Comparison of ENCODE assay signal across 8 cellular contexts in the genomic region with DNA sequence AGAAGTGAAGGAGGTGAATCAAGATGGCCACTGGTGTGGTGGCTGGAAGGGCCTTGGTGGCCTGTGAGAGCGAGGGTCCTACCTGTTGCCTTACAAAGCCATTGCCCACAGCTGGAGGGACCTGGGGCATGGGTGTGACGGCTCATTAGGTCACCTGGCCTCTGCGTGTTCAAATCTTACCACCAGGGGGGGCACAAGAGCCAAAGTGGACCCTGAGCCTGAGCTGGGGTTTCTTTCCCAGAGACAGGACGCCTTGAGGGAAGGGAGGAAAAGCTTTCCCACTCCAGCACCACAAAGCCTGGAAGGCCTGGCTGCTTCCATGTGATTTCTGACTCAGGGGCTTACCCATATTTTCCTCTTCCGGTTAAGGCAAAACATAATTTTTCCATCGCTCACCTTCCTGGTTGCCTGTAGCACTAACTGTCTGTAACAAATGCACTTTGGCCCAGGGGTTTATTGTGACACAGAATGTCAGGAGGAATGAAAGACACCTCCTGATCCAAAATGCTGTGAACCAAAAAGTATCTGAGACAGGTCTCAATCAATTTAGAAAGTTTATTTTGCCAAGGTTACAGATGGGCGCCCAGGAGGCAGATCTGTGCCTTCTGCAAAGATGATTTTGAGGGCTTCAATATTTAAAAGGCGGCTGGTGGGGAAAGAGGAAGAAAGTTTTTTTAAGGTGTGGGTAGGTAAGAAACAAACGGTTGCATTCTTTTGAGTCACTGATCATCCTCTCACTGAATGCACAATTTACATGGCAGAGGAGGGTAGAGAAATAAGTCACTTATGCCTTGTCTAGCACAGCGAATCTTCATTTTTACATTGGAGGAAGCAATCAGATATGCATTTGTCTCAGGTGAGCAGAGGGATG. TPM values are rescaled to one million over a fixed set of nuclear protein-coding genes. Genes with fewer than 3 reads are reported as not detected.
DNase-seq lines count a peak whose midpoint lies in the region; ATAC-seq and TF ChIP-seq lines count a peak whose summit lies in the region.

No MANE protein-coding gene starts in this region.

- no peak for ATAC-seq in GM21825 (IDR thresholded peaks at IDR 0.05; ENCODE audit: unreplicated experiment)

- peaks cover 33 to 51% (median 47%) of the 10 kb centered on the region in 3 donors for H3K27me3 Mint-ChIP-seq in CD14-positive monocyte (ENCODE audit: low read depth in 3 of 3)

- no peaks in the 10 kb centered on the region for H3K9me3 ChIP-seq in duodenal mucosa (ENCODE audit: control insufficient read depth in 1 of 2, low read length in 2 of 2)

- peaks cover 53% of the 10 kb centered on the region for H3K4me1 Mint-ChIP-seq in CD14-positive monocyte

- no peak overlapping the region for H3K4me3 Mint-ChIP-seq in CD14-positive monocyte

- peaks cover 0 to 20% of the 10 kb centered on the region in 2 donors for H3K36me3 Mint-ChIP-seq in CD14-positive monocyte

- DNase-seq in CD14-positive monocyte (ENCODE audit: low spot score) = peak; percentile 53
- DNase-seq in H4 (ENCODE audit: low spot score) = peak; percentile 89
- peak; percentile 75 for DNase-seq in NCI-H345 treated with DMSO at 0.1 percent for 48 hours (lab: John Stamatoyannopoulos, UW; ENCODE audit: unreplicated experiment)
- DNase-seq in activated CD4-positive, alpha-beta T cell treated with anti-CD3 and anti-CD28 coated beads, Interleukin-2, amount 50 U/mL, for 4 hours = peak; percentile 69 to 76
- peak; percentile 94 for DNase-seq in medulla oblongata (ENCODE audit: extremely low spot score)
- DNase-seq in stimulated activated CD4-positive, alpha-beta T cell treated with anti-CD3 and anti-CD28 coated beads, TNF-alpha, amount 100 ng/mL, for 48 hours (ENCODE audit: low read depth in 3 of 3) = peak; percentile 51 to 71 (median 65)

- H3K9me3 Mint-ChIP-seq in CD14-positive monocyte = peaks cover 0 to 5% (median 0%) of the 10 kb centered on the region in 7 donors

- intact Hi-C loops in CD14-positive monocyte (cut with micrococcal nuclease) = loop anchor here in 1 of 2 donors (2.0 to 10.0 kb wide), 3 partner anchors 27 to 121 kb away; no protein-coding TSS in a partner anchor

- peak overlapping the region; percentile 29 to 43 for H3K9ac ChIP-seq in duodenal mucosa (ENCODE audit: low read depth in 1 of 2, low read length in 2 of 2)

- peak; percentile 95 for TF ChIP-seq CTCF in CD14-positive monocyte (IDR thresholded peaks at IDR 0.05)

- H3K27ac Mint-ChIP-seq in CD14-positive monocyte = peak overlapping the region in 5 of 7 donors; percentile 41 to 79 (median 52)

- peak overlapping the region; percentile 6 for H3K27ac ChIP-seq in duodenal mucosa (ENCODE audit: low read depth, low read length)

- H3K36me3 ChIP-seq in duodenal mucosa (ENCODE audit: control insufficient read depth in 1 of 2, insufficient read depth in 2 of 2, low read length in 2 of 2) = no peaks in the 10 kb centered on the region

- no peak overlapping the region for H3K4me3 ChIP-seq in duodenal mucosa (ENCODE audit: low read depth in 1 of 2, low read length in 2 of 2)

- H3K27me3 ChIP-seq in duodenal mucosa (ENCODE audit: control insufficient read depth in 1 of 2, insufficient read depth in 2 of 2, low read length in 2 of 2) = no peaks in the 10 kb centered on the region

- peaks cover 39 to 41% of the 10 kb centered on the region in 2 donors for H3K4me1 ChIP-seq in duodenal mucosa (ENCODE audit: control insufficient read depth in 1 of 2, insufficient read depth in 2 of 2, low read length in 2 of 2)

RNA-seq across cellular contexts. Expression of a gene that starts 4.3 kb away (rescaled TPM):
- polyA plus RNA-seq in CD14-positive monocyte = 100 to 1,000 TPM in 1 of 2 donors, 1 to 10 TPM in 1; 7.7 to 323 TPM
- 86.6 and 133 TPM in 2 replicates for total RNA-seq in H4 (2014; rRNA removed; shearing (Covaris generic))
